6 cellular contexts compared by ENCODE assay signal in the genomic region with DNA sequence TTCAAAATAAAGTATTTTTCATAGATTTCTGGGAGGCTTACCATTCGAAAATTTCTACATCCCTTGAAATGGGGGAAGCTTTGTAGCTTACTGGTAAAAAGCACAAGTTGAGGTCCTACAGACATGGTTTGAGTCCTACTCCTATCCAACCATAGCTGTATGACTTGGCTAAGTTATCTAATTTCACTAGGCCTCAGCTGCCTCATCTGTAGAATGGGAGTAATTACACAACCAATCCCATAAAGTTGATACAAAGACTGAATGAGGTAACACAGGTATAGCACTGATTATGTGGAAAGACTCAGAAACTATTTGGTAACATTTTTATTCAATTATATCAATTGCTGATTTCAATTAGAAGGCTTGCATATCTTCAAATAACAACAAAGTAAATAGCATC.
"Had no signal": no experiment of that assay in that cellular context is flagged by ENCODE, and none has a peak within 500 bp of the region (broad histone marks: within the 10 kb centered on the region; RNA-seq: fewer than 3 reads in every experiment).

No MANE protein-coding gene starts in this region.

- H3K27ac ChIP-seq: HL-60, KMS-11 had no signal

- FAIRE-seq: HTR-8/SVneo had no signal

- DNase-seq: IMR-90, KBM-7, KG1 had no signal

- H3K4me2 ChIP-seq: KMS-11 had no signal

- H3K9ac ChIP-seq: KMS-11 had no signal
